8 cellular contexts compared by ENCODE assay signal in genomic region chr2:161166538-161167409, GRCh38. TPM values are rescaled to one million over a fixed set of nuclear protein-coding genes. Genes with fewer than 3 reads are reported as not detected.
DNase-seq lines count a peak whose midpoint lies in the region; ATAC-seq and TF ChIP-seq lines count a peak whose summit lies in the region.

No MANE protein-coding gene starts in this region.

- no peaks in the 10 kb centered on the region for H3K9me3 Mint-ChIP-seq in CD4-positive, alpha-beta T cell
- H3K9me3 Mint-ChIP-seq in IgD-negative memory B cell: peaks cover 0 to 2% (median 0%) of the 10 kb centered on the region in 3 donors
- no peaks in the 10 kb centered on the region for H3K9me3 Mint-ChIP-seq in activated naive CD4-positive, alpha-beta T cell treated with anti-CD3 and anti-CD28 coated beads, Interleukin-2, amount 50 U/mL, for 24 hours

- H3K4me3 ChIP-seq in SJCRH30: no peak overlapping the region
- H3K4me3 ChIP-seq in heart left ventricle: no peak overlapping the region

- H3K27ac ChIP-seq in CD4-positive, alpha-beta T cell (ENCODE audit: low read depth, low read length): no peak overlapping the region
- H3K27ac ChIP-seq in SJCRH30: no peak overlapping the region
- H3K27ac ChIP-seq in heart left ventricle: peak overlapping the region in 1 of 12 donors; percentile 99

- TF ChIP-seq POLR2A in heart left ventricle (IDR thresholded peaks at IDR 0.05): no peak

- no peaks in the 10 kb centered on the region for H3K27me3 Mint-ChIP-seq in CD4-positive, alpha-beta T cell
- H3K27me3 Mint-ChIP-seq in IgD-negative memory B cell: no peaks in the 10 kb centered on the region
- H3K27me3 Mint-ChIP-seq in activated naive CD4-positive, alpha-beta T cell treated with anti-CD3 and anti-CD28 coated beads, Interleukin-2, amount 50 U/mL, for 24 hours: no peaks in the 10 kb centered on the region

- no peaks in the 10 kb centered on the region for H3K27me3 ChIP-seq in CD4-positive, alpha-beta T cell (ENCODE audit: control insufficient read depth, insufficient read depth, low read length)
- H3K27me3 ChIP-seq in SJCRH30 (no peaks in the 10 kb centered on the region), heart left ventricle (no peaks in the 10 kb centered on the region)

- 94 to 97% (median 95%) methylated on average over 6 of the region's 6 CpGs for WGBS in heart left ventricle, 4 donors

- H3K4me3 Mint-ChIP-seq in CD4-positive, alpha-beta T cell: peak overlapping the region; percentile 62
- peak overlapping the region in 3 of 4 donors; percentile 49 to 84 (median 77) for H3K4me3 Mint-ChIP-seq in IgD-negative memory B cell
- peak overlapping the region; percentile 69 for H3K4me3 Mint-ChIP-seq in activated naive CD4-positive, alpha-beta T cell treated with anti-CD3 and anti-CD28 coated beads, Interleukin-2, amount 50 U/mL, for 24 hours

- POLR2A ChIA-PET in CD4-positive, alpha-beta T cell (lab: Charles Lee): interaction anchor here (1.1 kb wide), 1 partner anchor 30 kb away, joined by 4 read pairs; no protein-coding TSS in a partner anchor

- peak overlapping the region; percentile 78 for H3K27ac Mint-ChIP-seq in CD4-positive, alpha-beta T cell
- peak overlapping the region; percentile 32 to 84 (median 80) for H3K27ac Mint-ChIP-seq in IgD-negative memory B cell
- peak overlapping the region; percentile 84 for H3K27ac Mint-ChIP-seq in activated naive CD4-positive, alpha-beta T cell treated with anti-CD3 and anti-CD28 coated beads, Interleukin-2, amount 50 U/mL, for 24 hours

- H3K4me1 Mint-ChIP-seq in CD4-positive, alpha-beta T cell (ENCODE audit: low read depth): peaks cover 92% of the 10 kb centered on the region
- peaks cover 59 to 77% (median 65%) of the 10 kb centered on the region in 3 donors for H3K4me1 Mint-ChIP-seq in IgD-negative memory B cell
- H3K4me1 Mint-ChIP-seq in activated naive CD4-positive, alpha-beta T cell treated with anti-CD3 and anti-CD28 coated beads, Interleukin-2, amount 50 U/mL, for 24 hours: peaks cover 90% of the 10 kb centered on the region

- H3K36me3 ChIP-seq in SJCRH30 (peaks cover 28% of the 10 kb centered on the region), heart left ventricle (peaks cover 0 to 21% (median 14%) of the 10 kb centered on the region in 9 donors)

- H3K4me1 ChIP-seq in SJCRH30: peaks cover 8% of the 10 kb centered on the region
- H3K4me1 ChIP-seq in heart left ventricle: peaks cover 5 to 100% (median 35%) of the 10 kb centered on the region in 12 donors

- peaks cover 54% of the 10 kb centered on the region for H3K36me3 Mint-ChIP-seq in CD4-positive, alpha-beta T cell (ENCODE audit: low read depth)
- H3K36me3 Mint-ChIP-seq in IgD-negative memory B cell: peaks cover 11% of the 10 kb centered on the region
- H3K36me3 Mint-ChIP-seq in activated naive CD4-positive, alpha-beta T cell treated with anti-CD3 and anti-CD28 coated beads, Interleukin-2, amount 50 U/mL, for 24 hours: peaks cover 28% of the 10 kb centered on the region

- CTCF ChIA-PET in CD4-positive, alpha-beta T cell (lab: Charles Lee): interaction anchor here (1.2 to 1.5 kb wide), 2 partner anchors 10 to 53 kb away, joined by 3 read pairs; no protein-coding TSS in a partner anchor

- DNase-seq in CD4-positive, alpha-beta T cell: peak in 4 of 10 experiments; percentile 5 to 13 (median 8)
- peak; percentile 42 to 47 for DNase-seq in stimulated activated CD4-positive, alpha-beta T cell treated with anti-CD3 and anti-CD28 coated beads, Interleukin-4, amount 100 ng/mL, for 4 hours
- no peak for DNase-seq in SJCRH30
- no peak for DNase-seq in NCI-H2029 treated with DMSO at 0.1 percent for 48 hours (lab: John Stamatoyannopoulos, UW)
- no peak for DNase-seq in heart left ventricle

- H3K9me3 ChIP-seq in CD4-positive, alpha-beta T cell (ENCODE audit: control insufficient read depth, low read length): no peaks in the 10 kb centered on the region
- H3K9me3 ChIP-seq in SJCRH30 (replicated peaks) (no peaks in the 10 kb centered on the region), heart left ventricle (no peaks in the 10 kb centered on the region)

- intact Hi-C loops in CD4-positive, alpha-beta T cell (cut with DNase I, micrococcal nuclease): no loop called here
- intact Hi-C loops in heart left ventricle (cut with DNase I): loop anchor here in 1 of 10 donors (10.0 kb wide), 1 partner anchor 102 kb away; no protein-coding TSS in a partner anchor

- TF ChIP-seq CTCF in CD4-positive, alpha-beta T cell (IDR thresholded peaks at IDR 0.05): no peak
- no peak for TF ChIP-seq CTCF in heart left ventricle (IDR thresholded peaks at IDR 0.05)

- peak; percentile 73 for ATAC-seq in CD4-positive, alpha-beta T cell (ENCODE audit: poor library complexity)
- peak; percentile 76 for ATAC-seq in GM21515 (IDR thresholded peaks at IDR 0.05; ENCODE audit: unreplicated experiment)
- ATAC-seq in heart left ventricle: no peak

RNA-seq across cellular contexts. Expression of gene TANK, which starts 6.5 kb away (rescaled TPM):
- total RNA-seq in CD4-positive, alpha-beta T cell: 10 to 100 TPM; 66.3 to 71.7 TPM
- polyA plus RNA-seq in IgD-negative memory B cell (90.1 TPM), heart left ventricle (10 to 100 TPM; 15.4 to 33.0 TPM)
- 33.9 and 45.2 TPM in 2 replicates for total RNA-seq in SJCRH30 (2014; rRNA removed; shearing (Covaris generic))
- 10 to 100 TPM; 21.5 to 58.5 (median 32.4) TPM for total RNA-seq in heart left ventricle

Comparison
In these comparisons a context has a peak if more than half of its experiments do, and no peak if none do; other contexts are left out.
1. ATAC-seq: peak in CD4-positive, alpha-beta T cell (single experiment) and GM21515 (single experiment); none in heart left ventricle (0 of 4).
2. DNase-seq: peak in stimulated activated CD4-positive, alpha-beta T cell treated with anti-CD3 and anti-CD28 coated beads, Interleukin-4, amount 100 ng/mL, for 4 hours (2 of 2); none in SJCRH30 (0 of 2), NCI-H2029 treated with DMSO at 0.1 percent for 48 hours (single experiment) and heart left ventricle (0 of 5).
3. Peak in every context shown above with its lines, with median percentiles within 50 percentile points of each other: H3K27ac Mint-ChIP-seq and H3K4me3 Mint-ChIP-seq.